ENCODE assay signal across 23 cellular contexts in the genomic region with DNA sequence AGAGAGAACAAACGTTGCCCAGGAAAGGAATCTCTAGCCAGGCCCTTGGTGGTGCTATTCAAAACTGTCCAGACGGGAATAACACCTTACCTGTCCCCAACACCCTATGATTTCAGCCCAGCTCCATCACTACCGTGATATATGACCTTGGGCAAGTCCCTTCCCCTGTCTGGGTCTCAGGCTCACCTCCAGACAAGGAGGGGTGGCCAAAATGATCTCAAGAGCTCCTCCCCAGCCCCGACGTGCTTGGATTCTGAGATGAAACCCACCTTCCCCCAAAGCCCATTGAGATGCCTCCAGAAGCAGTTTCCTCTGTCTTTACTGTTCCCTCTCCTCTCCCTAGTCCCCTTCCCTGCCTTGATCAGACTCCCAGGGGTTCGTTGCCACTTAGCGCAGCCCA. TPM values are rescaled to one million over a fixed set of nuclear protein-coding genes. Genes with fewer than 3 reads are reported as not detected.
A peak's percentile ranks its signal among the peaks of the same experiment; 100 is the strongest.
DNase-seq lines count a peak whose midpoint lies in the region; ATAC-seq and TF ChIP-seq lines count a peak whose summit lies in the region.
"Had no signal": no experiment of that assay in that cellular context is flagged by ENCODE, and none has a peak within 500 bp of the region (broad histone marks: within the 10 kb centered on the region; RNA-seq: fewer than 3 reads in every experiment).

No MANE protein-coding gene starts in this region.

- no peak overlapping the region for H2BK120ac ChIP-seq in H9 (ENCODE audit: low read depth, low read length, poor library complexity, severe bottlenecking)

- H3K4me1 ChIP-seq in H9 (ENCODE audit: insufficient read depth, low read length) (no peaks in the 10 kb centered on the region), muscle layer of colon (ENCODE audit: insufficient read depth, low read length) (peaks cover 29% of the 10 kb centered on the region), smooth muscle cell (ENCODE audit: low read depth) (peaks cover 15% of the 10 kb centered on the region), ovary (ENCODE audit: insufficient read depth) (peaks cover 6% of the 10 kb centered on the region)

- H2BK12ac ChIP-seq in H9 (ENCODE audit: insufficient read length, low read depth, low read length): no peak overlapping the region

- no peaks in the 10 kb centered on the region for H3F3A ChIP-seq in smooth muscle cell (ENCODE audit: low read depth)

- H3K36me3 Mint-ChIP-seq in H9 (ENCODE audit: insufficient read depth in 1 of 3, low read depth in 3 of 3) (no peaks in the 10 kb centered on the region; a peak in 1 of 7 replicates), chondrocyte (ENCODE audit: low read depth) (peaks cover 2% of the 10 kb centered on the region)
- H3K36me3 Mint-ChIP-seq: activated CD4-positive, alpha-beta memory T cell treated with anti-CD3 and anti-CD28 coated beads for 36 hours had no signal

- H3K4me3 ChIP-seq in muscle layer of colon (ENCODE audit: low read depth in 1 of 2, low read length in 2 of 2) (peak overlapping the region; percentile 39 to 53), smooth muscle cell (no peak overlapping the region), ovary (no peak overlapping the region)

- no peak overlapping the region for H3K56ac ChIP-seq in H9 (ENCODE audit: insufficient read length, low read depth, low read length)

- no peak overlapping the region for H4K91ac ChIP-seq in H9 (ENCODE audit: insufficient read length, low read depth, low read length)

- H2BK20ac ChIP-seq in H9 (ENCODE audit: low read depth, low read length, poor library complexity, severe bottlenecking): no peak overlapping the region

- peaks cover 8% of the 10 kb centered on the region for H3K23me2 ChIP-seq in H9 (ENCODE audit: insufficient read length, low read depth, low read length, poor library complexity, severe bottlenecking)

- no peak overlapping the region for H3K14ac ChIP-seq in H9 (ENCODE audit: insufficient read depth, low read length)

- H3K9ac ChIP-seq in H9 (ENCODE audit: extremely low read depth, insufficient read length, low read length): no peak overlapping the region
- no peak overlapping the region for H3K9ac ChIP-seq in muscle layer of colon (ENCODE audit: low read length)
- no peak overlapping the region for H3K9ac ChIP-seq in smooth muscle cell (ENCODE audit: low read depth)

- intact Hi-C loops in ovary (cut with DNase I): no loop called here

- no peak for ATAC-seq in HG02571 (IDR thresholded peaks at IDR 0.05; ENCODE audit: unreplicated experiment)
- ATAC-seq: activated naive CD8-positive, alpha-beta T cell treated with anti-CD3 and anti-CD28 coated beads, Interleukin-2, amount 50 U/mL, for 24 hours had no signal

- H3K27me3 ChIP-seq in H9 (ENCODE audit: insufficient read depth, low read length) (peaks cover 30% of the 10 kb centered on the region; the same call in 1 of the 2 replicates), muscle layer of colon (ENCODE audit: control insufficient read depth in 1 of 2, insufficient read depth in 2 of 2, low read length in 2 of 2) (peaks cover 0 to 25% of the 10 kb centered on the region in 2 donors), smooth muscle cell (ENCODE audit: low read depth) (peaks cover 15% of the 10 kb centered on the region), ovary (no peaks in the 10 kb centered on the region)

- no peak overlapping the region for H3K4ac ChIP-seq in H9 (ENCODE audit: low read depth, low read length)

- H3K79me2 ChIP-seq in H9 (ENCODE audit: insufficient read depth, low read length) (no peaks in the 10 kb centered on the region), smooth muscle cell (ENCODE audit: low read depth) (peaks cover 4% of the 10 kb centered on the region)

- no peak overlapping the region for H3K23ac ChIP-seq in H9 (ENCODE audit: insufficient read length, low read depth, low read length)

- TF ChIP-seq POLR2A in ovary (IDR thresholded peaks at IDR 0.05): no peak

- no peaks in the 10 kb centered on the region for H3K79me1 ChIP-seq in H9 (ENCODE audit: insufficient read depth, low read depth, low read length, poor library complexity, severe bottlenecking)

- H2AFZ ChIP-seq in H9 (ENCODE audit: low read length) (no peak overlapping the region), smooth muscle cell (ENCODE audit: low read depth) (no peak overlapping the region)

- H4K8ac ChIP-seq in H9 (replicated peaks; ENCODE audit: insufficient read length, low read depth, low read length): no peak overlapping the region

- no peak for TF ChIP-seq EP300 in ovary (IDR thresholded peaks at IDR 0.05)

- no peak overlapping the region for H3K27ac ChIP-seq in H9 (ENCODE audit: insufficient read length, low read depth, low read length)
- H3K27ac ChIP-seq in muscle layer of colon (ENCODE audit: low read depth, low read length): no peak overlapping the region
- no peak overlapping the region for H3K27ac ChIP-seq in smooth muscle cell (ENCODE audit: low read depth)
- no peak overlapping the region for H3K27ac ChIP-seq in ovary
- H3K27ac ChIP-seq: RWPE1 had no signal

- no peak for TF ChIP-seq CTCF in H9 (conservative IDR thresholded peaks at IDR 0.05)
- TF ChIP-seq CTCF in chondrocyte (IDR thresholded peaks at IDR 0.05): no peak
- TF ChIP-seq CTCF in smooth muscle cell (IDR thresholded peaks at IDR 0.05; ENCODE audit: borderline replicate concordance, insufficient read depth, poor library complexity, severe bottlenecking): no peak
- no peak for TF ChIP-seq CTCF in ovary (IDR thresholded peaks at IDR 0.05)

- no peak overlapping the region for H2BK5ac ChIP-seq in H9 (ENCODE audit: insufficient read length, low read length)

- H4K20me1 ChIP-seq in H9 (ENCODE audit: control insufficient read depth, insufficient read depth, insufficient read length) (no peaks in the 10 kb centered on the region), smooth muscle cell (ENCODE audit: low read depth) (no peaks in the 10 kb centered on the region)

- H2BK15ac ChIP-seq in H9 (ENCODE audit: low read depth, low read length): no peak overlapping the region

- peak overlapping the region; percentile 51 for H3K4me2 ChIP-seq in H9 (ENCODE audit: insufficient read depth, insufficient read length, low read length)
- H3K4me2 ChIP-seq in smooth muscle cell: peak overlapping the region; percentile 93

- peaks cover 92% of the 10 kb centered on the region for H3K27me3 Mint-ChIP-seq in H9 (ENCODE audit: low read depth)
- peaks cover 36% of the 10 kb centered on the region for H3K27me3 Mint-ChIP-seq in chondrocyte (ENCODE audit: low read depth)

- H4K5ac ChIP-seq in H9 (ENCODE audit: insufficient read length, low read depth, low read length): no peak overlapping the region

- no CpG with 5 or more reads among the region's 7 CpGs for WGBS in H9 (ENCODE audit: extremely low coverage, insufficient read length, low lambda C conversion rate)
- WGBS in smooth muscle cell (ENCODE audit: low lambda C conversion rate): 76% methylated on average over 7 of the region's 7 CpGs
- WGBS in ovary, 3 donors: 39 to 55% (median 44%) methylated on average over 7 of the region's 7 CpGs

- no peaks in the 10 kb centered on the region for H3K36me3 ChIP-seq in muscle layer of colon (ENCODE audit: insufficient read depth, low read length)
- H3K36me3 ChIP-seq in smooth muscle cell (ENCODE audit: low read depth): no peaks in the 10 kb centered on the region
- H3K36me3 ChIP-seq in ovary: no peaks in the 10 kb centered on the region
- H3K36me3 ChIP-seq: heart left ventricle, spleen, stomach had no signal

- no peak overlapping the region for H3K27ac Mint-ChIP-seq in H9
- no peak overlapping the region for H3K27ac Mint-ChIP-seq in chondrocyte (ENCODE audit: unreplicated experiment)
- H3K27ac Mint-ChIP-seq: activated CD4-positive, alpha-beta memory T cell treated with anti-CD3 and anti-CD28 coated beads for 36 hours; activated naive CD8-positive, alpha-beta T cell treated with anti-CD3 and anti-CD28 coated beads, Interleukin-2, amount 50 U/mL, for 24 hours; dendritic cell treated with granulocyte-macrophage colony-stimulating factor and Interleukin-4, amounts not matched to agents 40 ng/mL and 50 ng/mL, for 4 days had no signal

- no peak overlapping the region for H2AK5ac ChIP-seq in H9 (ENCODE audit: insufficient read length, low read length)

- H3K4me1 Mint-ChIP-seq in H9 (peaks cover 9 to 14% of the 10 kb centered on the region in 2 experiments), chondrocyte (ENCODE audit: low read depth) (peaks cover 35% of the 10 kb centered on the region)

- DNase-seq in H9 (no peak), chondrocyte (ENCODE audit: low spot score) (no peak), smooth muscle cell (lab: John Stamatoyannopoulos, UW; ENCODE audit: unreplicated experiment) (no peak), ovary (no peak), NCI-H1417 treated with DMSO at 0.1 percent for 48 hours (lab: John Stamatoyannopoulos, UW) (no peak), iPS-NIHi11 (ENCODE audit: low spot score) (no peak)
- DNase-seq: activated CD4-positive, alpha-beta memory T cell treated with anti-CD3 and anti-CD28 coated beads for 36 hours; activated effector memory CD4-positive, alpha-beta T cell treated with Interleukin-2 at 50 U/mL for 16 hours; activated naive CD8-positive, alpha-beta T cell treated with anti-CD3 and anti-CD28 coated beads, Interleukin-2, amount 50 U/mL, for 24 hours; KBM-7; spleen; stimulated activated CD4-positive, alpha-beta T cell treated with anti-CD3 and anti-CD28 coated beads, Interleukin-4, amount 100 ng/mL, for 24 hours; stomach; T1000 had no signal

- H3K9me3 ChIP-seq in H9 (ENCODE audit: control insufficient read depth, low read depth, low read length) (no peaks in the 10 kb centered on the region), muscle layer of colon (ENCODE audit: low read length) (no peaks in the 10 kb centered on the region), smooth muscle cell (replicated peaks; ENCODE audit: low read depth) (no peaks in the 10 kb centered on the region), ovary (no peaks in the 10 kb centered on the region)
- H3K9me3 ChIP-seq: heart left ventricle, spleen, stomach had no signal

- no peak overlapping the region for H3K18ac ChIP-seq in H9 (ENCODE audit: insufficient read length, low read depth, low read length)

- H3K4me3 Mint-ChIP-seq in H9 (peak overlapping the region in 1 of 2 experiments; percentile 74; a peak in 3 of 5 replicates), chondrocyte (ENCODE audit: unreplicated experiment) (peak overlapping the region; percentile 46)
- H3K4me3 Mint-ChIP-seq: activated CD4-positive, alpha-beta memory T cell treated with anti-CD3 and anti-CD28 coated beads for 36 hours; activated naive CD8-positive, alpha-beta T cell treated with anti-CD3 and anti-CD28 coated beads, Interleukin-2, amount 50 U/mL, for 24 hours; dendritic cell treated with granulocyte-macrophage colony-stimulating factor and Interleukin-4, amounts not matched to agents 40 ng/mL and 50 ng/mL, for 4 days had no signal

- H3T11ph ChIP-seq in H9 (ENCODE audit: low read length): no peak overlapping the region

- H3K9me3 Mint-ChIP-seq in H9 (peaks cover 0 to 3% of the 10 kb centered on the region in 2 experiments; a peak in 1 of 5 replicates), chondrocyte (ENCODE audit: low read depth) (no peaks in the 10 kb centered on the region)
- H3K9me3 Mint-ChIP-seq: activated CD4-positive, alpha-beta memory T cell treated with anti-CD3 and anti-CD28 coated beads for 36 hours; activated naive CD8-positive, alpha-beta T cell treated with anti-CD3 and anti-CD28 coated beads, Interleukin-2, amount 50 U/mL, for 24 hours; dendritic cell treated with granulocyte-macrophage colony-stimulating factor and Interleukin-4, amounts not matched to agents 40 ng/mL and 50 ng/mL, for 4 days had no signal

RNA-seq across cellular contexts. Expression of a gene that starts 1.5 kb away (rescaled TPM):
- total RNA-seq in H9 (2021): 0.09 TPM in 1 of 2 replicates, not detected in the other
- 0.77 to 2.9 TPM (median 2.8 TPM) in 3 replicates for total RNA-seq in chondrocyte
- 1.1 and 3.0 TPM in 2 replicates for total RNA-seq in smooth muscle cell
- polyA plus RNA-seq in smooth muscle cell: 4.9 and 7.5 TPM in 2 replicates
- 1 to 10 TPM; 1.1 to 5.2 (median 2.1) TPM for total RNA-seq in ovary
- polyA plus RNA-seq in ovary: 10 to 100 TPM in 1 of 2 donors, under 1 TPM in 1; 0.76 to 78.2 TPM
- total RNA-seq: activated CD4-positive, alpha-beta memory T cell treated with anti-CD3 and anti-CD28 coated beads for 36 hours; HT-29 had no signal

RNA-seq across cellular contexts. Expression of a gene that starts 52.8 kb away (rescaled TPM):
- not detected in 2 replicates for total RNA-seq in H9 (2021)
- not detected in 3 replicates for total RNA-seq in chondrocyte
- total RNA-seq in smooth muscle cell: not detected in 2 replicates
- polyA plus RNA-seq in smooth muscle cell: not detected in 2 replicates
- total RNA-seq in ovary: not detected
- polyA plus RNA-seq in ovary: 1 to 10 TPM in 1 of 2 donors, not detected in 1; 3.9 TPM
- total RNA-seq: activated CD4-positive, alpha-beta memory T cell treated with anti-CD3 and anti-CD28 coated beads for 36 hours; H7; heart left ventricle; HT-29; spleen; urinary bladder had no signal
- polyA plus RNA-seq: AG04450, heart left ventricle, spleen, urinary bladder had no signal

Comparison
In these comparisons a context has a peak if more than half of its experiments do, and no peak if none do; other contexts are left out.
1. H3K4me3 ChIP-seq: peak in muscle layer of colon (2 of 2); none in smooth muscle cell (single experiment) and ovary (single experiment).